In genomic region chr6:18681828-18682503, GRCh38 we compare ENCODE assay signal across 27 cellular contexts.
"Had no signal": no experiment of that assay in that cellular context is flagged by ENCODE, and none has a peak within 500 bp of the region (broad histone marks: within the 10 kb centered on the region; RNA-seq: fewer than 3 reads in every experiment).

No MANE protein-coding gene starts in this region.

- DNase-seq: activated B cell treated with CpG ODN at 0.5 μM for 24 hours; activated CD4-positive, alpha-beta memory T cell treated with anti-CD3 and anti-CD28 coated beads for 36 hours; activated CD4-positive, alpha-beta T cell treated with anti-CD3 and anti-CD28 coated beads for 4 hours; activated CD4-positive, alpha-beta T cell treated with anti-CD3 and anti-CD28 coated beads, Interleukin-2, amount 50 U/mL, for 1 hour; activated CD4-positive, CD25-positive, alpha-beta regulatory T cell treated with anti-CD3 and anti-CD28 coated beads, Interleukin-2, amount 50 U/mL, for 72 hours; activated CD8-positive, alpha-beta memory T cell treated with anti-CD3 and anti-CD28 coated beads, Interleukin-2, amount 50 U/mL, for 4 hours; activated gamma-delta T cell treated with Interleukin-2 at 50 U/mL for 16 hours; activated naive CD4-positive, alpha-beta T cell treated with anti-CD3 and anti-CD28 coated beads for 36 hours; activated T-cell treated with anti-CD3 and anti-CD28 coated beads for 4 hours; activated T-cell treated with anti-CD3 and anti-CD28 coated beads, Interleukin-2, amount 50 U/mL, for 4 hours; adrenal gland; body of pancreas; NCI-H1105 treated with DMSO at 0.1 percent for 48 hours; NCI-H1436; NCI-H1694; NCI-H2029 treated with DMSO at 0.1 percent for 48 hours; NCI-H2227 treated with DMSO at 0.1 percent for 48 hours; NCI-H524 treated with DMSO at 0.1 percent for 48 hours; PC-9; Right ventricle myocardium superior; SW 1271; T-helper 1 cell; T-helper 2 cell; T-helper 9 cell had no signal

- H3K27ac ChIP-seq: adrenal gland, body of pancreas, breast epithelium, PC-9, VCaP had no signal

- H3K4me1 ChIP-seq: adrenal gland, body of pancreas, breast epithelium had no signal

- H3K4me2 ChIP-seq: PC-9 had no signal

- ATAC-seq: activated naive CD4-positive, alpha-beta T cell treated with anti-CD3 and anti-CD28 coated beads, Interleukin-2, amount 50 U/mL, for 72 hours; activated T-cell treated with anti-CD3 and anti-CD28 coated beads, Interleukin-2, amount 50 U/mL, for 4 hours; body of pancreas had no signal

- H3K36me3 ChIP-seq: adrenal gland, breast epithelium had no signal

- H3K4me3 ChIP-seq: adrenal gland, body of pancreas, breast epithelium, PC-9 had no signal

- H3K27me3 ChIP-seq: adrenal gland, body of pancreas, breast epithelium had no signal

- H2AFZ ChIP-seq: PC-9 had no signal

- H3K9me3 ChIP-seq: adrenal gland, body of pancreas had no signal
